Comparison of ENCODE assay signal across 1 cellular context in genomic region chr1:27147842-27148518, GRCh38.
TF ChIP-seq lines count a peak whose summit lies in the region.

No MANE protein-coding gene starts in this region.

TF ChIP-seq in HEK293, 187 proteins besides CTCF, POLR2A, EP300 and RAD21 (continued from another document):
- TF ChIP-seq ZBTB26 (tag by site-specific recombination; optimal IDR thresholded peaks at IDR 0.05) (no peak), SALL2 (tag by site-specific recombination; IDR thresholded peaks at IDR 0.05; ENCODE audit: borderline replicate concordance) (no peak), ZNF610 (tag by site-specific recombination; IDR thresholded peaks at IDR 0.05; ENCODE audit: borderline replicate concordance) (no peak), RBAK (tag by site-specific recombination; IDR thresholded peaks at IDR 0.05) (no peak), ZNF175 (tag by site-specific recombination; IDR thresholded peaks at IDR 0.05) (no peak), ZNF169 (tag by site-specific recombination; IDR thresholded peaks at IDR 0.05) (no peak), MYNN (tag by site-specific recombination; IDR thresholded peaks at IDR 0.05; ENCODE audit: borderline replicate concordance) (no peak), ZNF629 (tag by site-specific recombination; IDR thresholded peaks at IDR 0.05) (no peak), HOXC10 (CRISPR knock-in tag; IDR thresholded peaks at IDR 0.05) (no peak), HIC1 (tag by site-specific recombination; IDR thresholded peaks at IDR 0.05) (no peak), SCRT2 (tag by site-specific recombination; IDR thresholded peaks at IDR 0.05) (0 out of 2 replicates have a peak, but pooled peaks have one; percentile 35), ZNF529 (tag by site-specific recombination; IDR thresholded peaks at IDR 0.05; ENCODE audit: insufficient replicate concordance) (no peak), ZFP69B (tag by site-specific recombination; IDR thresholded peaks at IDR 0.05) (no peak), KLF10 (tag by site-specific recombination; IDR thresholded peaks at IDR 0.05) (no peak), ZFHX2 (tag by site-specific recombination; conservative IDR thresholded peaks at IDR 0.05) (no peak), PRDM10 (tag by site-specific recombination; IDR thresholded peaks at IDR 0.05) (no peak), PRDM1 (tag by site-specific recombination; IDR thresholded peaks at IDR 0.05) (peak; percentile 51; the same call in 1 of the 2 replicates), ZNF768 (tag by site-specific recombination; IDR thresholded peaks at IDR 0.05) (peak; percentile 65)
- TF ChIP-seq, protein P1, sequence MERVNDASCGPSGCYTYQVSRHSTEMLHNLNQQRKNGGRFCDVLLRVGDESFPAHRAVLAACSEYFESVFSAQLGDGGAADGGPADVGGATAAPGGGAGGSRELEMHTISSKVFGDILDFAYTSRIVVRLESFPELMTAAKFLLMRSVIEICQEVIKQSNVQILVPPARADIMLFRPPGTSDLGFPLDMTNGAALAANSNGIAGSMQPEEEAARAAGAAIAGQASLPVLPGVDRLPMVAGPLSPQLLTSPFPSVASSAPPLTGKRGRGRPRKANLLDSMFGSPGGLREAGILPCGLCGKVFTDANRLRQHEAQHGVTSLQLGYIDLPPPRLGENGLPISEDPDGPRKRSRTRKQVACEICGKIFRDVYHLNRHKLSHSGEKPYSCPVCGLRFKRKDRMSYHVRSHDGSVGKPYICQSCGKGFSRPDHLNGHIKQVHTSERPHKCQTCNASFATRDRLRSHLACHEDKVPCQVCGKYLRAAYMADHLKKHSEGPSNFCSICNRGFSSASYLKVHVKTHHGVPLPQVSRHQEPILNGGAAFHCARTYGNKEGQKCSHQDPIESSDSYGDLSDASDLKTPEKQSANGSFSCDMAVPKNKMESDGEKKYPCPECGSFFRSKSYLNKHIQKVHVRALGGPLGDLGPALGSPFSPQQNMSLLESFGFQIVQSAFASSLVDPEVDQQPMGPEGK (tag by site-specific recombination; IDR thresholded peaks at IDR 0.05), result no peak
- TF ChIP-seq, protein P2, sequence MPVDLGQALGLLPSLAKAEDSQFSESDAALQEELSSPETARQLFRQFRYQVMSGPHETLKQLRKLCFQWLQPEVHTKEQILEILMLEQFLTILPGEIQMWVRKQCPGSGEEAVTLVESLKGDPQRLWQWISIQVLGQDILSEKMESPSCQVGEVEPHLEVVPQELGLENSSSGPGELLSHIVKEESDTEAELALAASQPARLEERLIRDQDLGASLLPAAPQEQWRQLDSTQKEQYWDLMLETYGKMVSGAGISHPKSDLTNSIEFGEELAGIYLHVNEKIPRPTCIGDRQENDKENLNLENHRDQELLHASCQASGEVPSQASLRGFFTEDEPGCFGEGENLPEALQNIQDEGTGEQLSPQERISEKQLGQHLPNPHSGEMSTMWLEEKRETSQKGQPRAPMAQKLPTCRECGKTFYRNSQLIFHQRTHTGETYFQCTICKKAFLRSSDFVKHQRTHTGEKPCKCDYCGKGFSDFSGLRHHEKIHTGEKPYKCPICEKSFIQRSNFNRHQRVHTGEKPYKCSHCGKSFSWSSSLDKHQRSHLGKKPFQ (tag by site-specific recombination; IDR thresholded peaks at IDR 0.05), result no peak
